In the genomic region with DNA sequence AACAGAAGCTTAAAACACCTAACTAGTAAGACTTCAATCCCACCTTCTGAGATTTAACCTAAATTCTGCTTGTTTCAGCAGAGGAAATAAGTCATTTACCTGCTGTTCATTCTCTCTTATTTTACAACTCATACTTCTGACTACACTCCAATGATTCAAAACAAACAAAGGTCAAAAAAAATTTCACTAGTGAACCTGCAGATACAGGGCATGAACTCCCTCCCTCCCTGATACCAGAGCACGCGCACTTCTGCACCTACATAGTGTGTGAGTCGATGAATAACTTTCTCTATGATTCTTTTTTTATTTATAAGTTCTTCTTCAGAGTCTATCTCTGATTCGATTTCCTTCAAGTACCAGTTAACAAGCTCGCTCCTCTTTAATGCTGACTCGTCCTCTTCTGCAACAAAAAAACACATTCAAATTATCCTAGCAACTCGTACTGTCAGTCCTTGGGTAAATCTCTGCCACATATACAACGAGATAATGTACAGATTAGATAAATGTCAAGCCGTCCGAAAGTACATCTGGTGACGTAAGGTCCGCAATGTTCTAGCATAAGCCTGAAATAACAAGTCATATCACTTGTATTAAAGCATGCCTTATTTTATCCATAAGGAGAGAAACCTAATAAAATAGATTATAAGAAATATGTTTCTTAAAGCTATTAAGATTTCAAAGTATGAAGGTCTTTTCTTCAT, we compare ENCODE assay signal across 1 cellular context.
A peak's percentile ranks its signal among the peaks of the same experiment; 100 is the strongest.
TF ChIP-seq lines count a peak whose summit lies in the region.

No MANE protein-coding gene starts in this region.

TF ChIP-seq in IMR-90, 13 proteins besides CTCF, POLR2A, EP300 and RAD21:
- TF ChIP-seq MXI1 (IDR thresholded peaks at IDR 0.05; ENCODE audit: borderline replicate concordance, low read depth, low read length) = no peak
- TF ChIP-seq MAFK (IDR thresholded peaks at IDR 0.05; ENCODE audit: low read depth, low read length) = 0 out of 2 replicates have a peak, but pooled peaks have one; percentile 38
TF ChIP-seq in IMR-90: peak in this region for 1.
